7 cellular contexts compared by ENCODE assay signal in the genomic region with DNA sequence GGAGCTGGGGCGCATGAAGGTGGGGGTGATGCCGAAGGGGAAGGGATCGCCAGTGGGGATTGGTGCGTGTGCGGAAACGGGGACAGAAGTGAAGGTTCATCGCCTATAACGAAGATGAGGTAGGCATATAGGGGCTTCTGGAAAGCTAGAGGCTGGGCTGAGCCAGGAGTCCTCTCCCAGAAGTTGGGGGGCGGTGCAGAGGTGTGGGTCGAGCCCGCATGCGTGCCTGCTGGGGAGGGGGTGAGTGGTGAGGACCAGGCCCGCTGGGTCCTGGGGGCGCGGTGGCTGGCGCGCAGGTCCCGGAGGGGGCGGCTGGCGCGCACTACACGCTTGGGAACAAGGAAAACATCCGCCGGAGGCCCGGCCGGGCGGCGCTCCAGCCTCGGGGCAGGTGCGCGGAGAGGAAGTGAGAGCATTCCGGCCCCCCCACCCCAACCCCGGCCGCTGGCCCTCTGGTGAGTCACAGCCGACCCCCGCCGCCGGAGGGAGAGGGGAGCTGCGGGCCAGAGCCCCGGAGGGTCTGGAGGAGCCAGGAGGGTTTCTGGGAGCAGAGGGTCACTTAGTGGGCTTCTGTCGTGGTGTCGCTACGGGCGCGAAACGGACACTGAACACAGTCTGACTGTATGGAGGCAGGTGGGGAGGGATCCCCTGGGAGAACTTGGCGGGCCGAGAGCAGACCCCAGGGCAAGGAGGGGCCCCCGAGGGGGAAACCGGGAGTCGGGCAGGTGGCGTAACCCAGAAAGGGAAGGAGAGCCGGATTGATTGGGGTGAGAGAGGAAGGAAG. TPM values are rescaled to one million over a fixed set of nuclear protein-coding genes. Genes with fewer than 3 reads are reported as not detected.
DNase-seq lines count a peak whose midpoint lies in the region; ATAC-seq, FAIRE-seq and TF ChIP-seq lines count a peak whose summit lies in the region.

No MANE protein-coding gene starts in this region.

- H3K36me3 ChIP-seq in endocrine pancreas (ENCODE audit: control insufficient read depth, insufficient read depth, low read length), result no peaks in the 10 kb centered on the region

- no peak for FAIRE-seq in GM12892 (lab: Jason Lieb, UNC)

- H3K27ac Mint-ChIP-seq in stimulated activated memory B cell treated with anti-CD40 and anti-IgM and Interleukin-4, amounts not matched to agents 10 μg/mL and 1 μg/mL and 100 μg/mL, for 72 hours, result peak overlapping the region; percentile 96

- H3K27me3 ChIP-seq in endocrine pancreas (ENCODE audit: control insufficient read depth, insufficient read depth, low read length), result no peaks in the 10 kb centered on the region

- peak overlapping the region; percentile 99 for H3K9ac ChIP-seq in endocrine pancreas (ENCODE audit: control insufficient read depth, insufficient read depth, low read length)

- peaks cover 19% of the 10 kb centered on the region for H3K4me1 ChIP-seq in endocrine pancreas (ENCODE audit: control insufficient read depth, insufficient read depth, low read length)

- DNase-seq in GM12892 (ENCODE audit: insufficient read length) (peak; percentile 60), NCI-H2107 (lab: John Stamatoyannopoulos, UW) (peak; percentile 48), midbrain (lab: John Stamatoyannopoulos, UW) (peak; percentile 48)
- DNase-seq in activated CD4-positive, alpha-beta T cell treated with anti-CD3 and anti-CD28 coated beads, Interleukin-2, amount 50 U/mL, for 24 hours (ENCODE audit: low read depth in 1 of 2, low spot score in 1 of 2), result peak; percentile 17 to 60

- ATAC-seq in HG02623 (IDR thresholded peaks at IDR 0.05; ENCODE audit: unreplicated experiment), result peak; percentile 53
- peak; percentile 87 for ATAC-seq in stimulated activated memory B cell treated with anti-CD40 and anti-IgM and Interleukin-4, amounts not matched to agents 10 μg/mL and 1 μg/mL and 100 μg/mL, for 72 hours

- no peaks in the 10 kb centered on the region for H3K9me3 Mint-ChIP-seq in stimulated activated memory B cell treated with anti-CD40 and anti-IgM and Interleukin-4, amounts not matched to agents 10 μg/mL and 1 μg/mL and 100 μg/mL, for 72 hours

- no peaks in the 10 kb centered on the region for H3K27me3 Mint-ChIP-seq in stimulated activated memory B cell treated with anti-CD40 and anti-IgM and Interleukin-4, amounts not matched to agents 10 μg/mL and 1 μg/mL and 100 μg/mL, for 72 hours

- H3K4me3 Mint-ChIP-seq in stimulated activated memory B cell treated with anti-CD40 and anti-IgM and Interleukin-4, amounts not matched to agents 10 μg/mL and 1 μg/mL and 100 μg/mL, for 72 hours, result peak overlapping the region; percentile 96

- peaks cover 34% of the 10 kb centered on the region for H3K36me3 Mint-ChIP-seq in stimulated activated memory B cell treated with anti-CD40 and anti-IgM and Interleukin-4, amounts not matched to agents 10 μg/mL and 1 μg/mL and 100 μg/mL, for 72 hours

- peak; percentile 69; the same call in 1 of the 2 replicates for TF ChIP-seq POLR2A in GM12892 (IDR thresholded peaks at IDR 0.05; ENCODE audit: low read depth, low read length)

- H3K9me3 ChIP-seq in endocrine pancreas (ENCODE audit: control insufficient read depth, low read length), result no peaks in the 10 kb centered on the region

- H3K4me1 Mint-ChIP-seq in stimulated activated memory B cell treated with anti-CD40 and anti-IgM and Interleukin-4, amounts not matched to agents 10 μg/mL and 1 μg/mL and 100 μg/mL, for 72 hours, result peaks cover 52% of the 10 kb centered on the region

- H3K4me3 ChIP-seq in endocrine pancreas (ENCODE audit: control insufficient read depth, insufficient read depth, low read length), result peak overlapping the region; percentile 71

RNA-seq across cellular contexts. Expression of gene MSMP, which starts 2.9 kb away (rescaled TPM):
- polyA plus RNA-seq in GM12892 (2012; ENCODE audit: missing spikeins), result not detected

RNA-seq across cellular contexts. Expression of gene RGP1, which starts 7.8 kb away (rescaled TPM):
- 6.3 TPM for polyA plus RNA-seq in GM12892 (2012; ENCODE audit: missing spikeins)

RNA-seq across cellular contexts. Expression of gene GBA2, which starts 7.9 kb away (rescaled TPM):
- 28.3 TPM for polyA plus RNA-seq in GM12892 (2012; ENCODE audit: missing spikeins)

RNA-seq across cellular contexts. Expression of gene CREB3, which starts 24.5 kb away (rescaled TPM):
- polyA plus RNA-seq in GM12892 (2012; ENCODE audit: missing spikeins), result 19.2 TPM

RNA-seq across cellular contexts. Expression of gene TLN1, which starts 24.9 kb away (rescaled TPM):
- 65.4 TPM for polyA plus RNA-seq in GM12892 (2012; ENCODE audit: missing spikeins)

Comparison
In these comparisons a context has a peak if more than half of its experiments do, and no peak if none do; other contexts are left out.
1. Peak in every context shown above with its lines: DNase-seq, ATAC-seq and H3K4me3 ChIP-seq.